Comparison of ENCODE assay signal across 14 cellular contexts in genomic region chr22:21622624-21623401, GRCh38. TPM values are rescaled to one million over a fixed set of nuclear protein-coding genes. Genes with fewer than 3 reads are reported as not detected.
DNase-seq lines count a peak whose midpoint lies in the region; ATAC-seq and TF ChIP-seq lines count a peak whose summit lies in the region.
"Had no signal": no experiment of that assay in that cellular context is flagged by ENCODE, and none has a peak within 500 bp of the region (broad histone marks: within the 10 kb centered on the region; RNA-seq: fewer than 3 reads in every experiment).

No MANE protein-coding gene starts in this region.

- H3K27ac Mint-ChIP-seq in activated naive CD4-positive, alpha-beta T cell treated with anti-CD3 and anti-CD28 coated beads for 36 hours, result peak overlapping the region; percentile 26
- H3K27ac Mint-ChIP-seq in activated T-helper 17 cell treated with anti-CD3 and anti-CD28 coated beads, Interleukin-2, amount 50 U/mL, for 72 hours, result peak overlapping the region; percentile 82
- H3K27ac Mint-ChIP-seq in glutamatergic neuron (ENCODE audit: unreplicated experiment), result peak overlapping the region; percentile 22

- H3K9me3 Mint-ChIP-seq in activated naive CD4-positive, alpha-beta T cell treated with anti-CD3 and anti-CD28 coated beads for 36 hours, result no peaks in the 10 kb centered on the region
- no peaks in the 10 kb centered on the region for H3K9me3 Mint-ChIP-seq in activated T-helper 17 cell treated with anti-CD3 and anti-CD28 coated beads, Interleukin-2, amount 50 U/mL, for 72 hours
- H3K9me3 Mint-ChIP-seq in glutamatergic neuron (ENCODE audit: unreplicated experiment), result peaks cover 19% of the 10 kb centered on the region

- no peak for TF ChIP-seq CTCF in glutamatergic neuron (IDR thresholded peaks at IDR 0.05; ENCODE audit: partially characterized antibody, unreplicated experiment)

- H3K36me3 Mint-ChIP-seq in activated naive CD4-positive, alpha-beta T cell treated with anti-CD3 and anti-CD28 coated beads for 36 hours (ENCODE audit: low read depth), result peaks cover 12% of the 10 kb centered on the region
- peaks cover 67% of the 10 kb centered on the region for H3K36me3 Mint-ChIP-seq in activated T-helper 17 cell treated with anti-CD3 and anti-CD28 coated beads, Interleukin-2, amount 50 U/mL, for 72 hours (ENCODE audit: low read depth)
- H3K36me3 Mint-ChIP-seq in glutamatergic neuron (ENCODE audit: unreplicated experiment), result no peaks in the 10 kb centered on the region

- CTCF ChIA-PET in activated naive CD4-positive, alpha-beta T cell treated with anti-CD3 and anti-CD28 coated beads for 36 hours (lab: Charles Lee), result interaction anchor here (1.3 to 13.9 kb wide), 2 partner anchors 21 to 35 kb away, joined by 3 to 208 read pairs; partner anchors contain the start of gene SDF2L1

- H3K4me3 Mint-ChIP-seq in activated naive CD4-positive, alpha-beta T cell treated with anti-CD3 and anti-CD28 coated beads for 36 hours, result no peak overlapping the region
- H3K4me3 Mint-ChIP-seq in activated T-helper 17 cell treated with anti-CD3 and anti-CD28 coated beads, Interleukin-2, amount 50 U/mL, for 72 hours, result no peak overlapping the region
- peak overlapping the region; percentile 49 for H3K4me3 Mint-ChIP-seq in glutamatergic neuron (ENCODE audit: unreplicated experiment)

- H3K27me3 Mint-ChIP-seq in activated naive CD4-positive, alpha-beta T cell treated with anti-CD3 and anti-CD28 coated beads for 36 hours (ENCODE audit: low read depth), result no peaks in the 10 kb centered on the region
- H3K27me3 Mint-ChIP-seq in activated T-helper 17 cell treated with anti-CD3 and anti-CD28 coated beads, Interleukin-2, amount 50 U/mL, for 72 hours, result no peaks in the 10 kb centered on the region
- H3K27me3 Mint-ChIP-seq in glutamatergic neuron (ENCODE audit: unreplicated experiment), result peaks cover 3% of the 10 kb centered on the region

- intact Hi-C loops in activated naive CD4-positive, alpha-beta T cell treated with anti-CD3 and anti-CD28 coated beads for 36 hours (cut with micrococcal nuclease), result no loop called here

- H3K27ac ChIP-seq in temporal lobe (ENCODE audit: low read depth, low read length), result peak overlapping the region; percentile 70
- H3K27ac ChIP-seq: SJSA1 had no signal

- DNase-seq in activated naive CD4-positive, alpha-beta T cell treated with anti-CD3 and anti-CD28 coated beads for 36 hours, result no peak
- no peak for DNase-seq in activated naive CD4-positive, alpha-beta T cell treated with anti-CD3 and anti-CD28 coated beads, Interleukin-2, amount 50 U/mL, for 16 hours
- DNase-seq in glutamatergic neuron, result no peak
- no peak for DNase-seq in activated CD4-positive, alpha-beta T cell treated with anti-CD3 and anti-CD28 coated beads for 4 hours
- no peak for DNase-seq in HuH-7.5 (ENCODE audit: low spot score)
- DNase-seq: ACHN; cortex of kidney; IMR-90; NCI-H2171 treated with DMSO at 0.1 percent for 48 hours; stimulated activated CD8-positive, alpha-beta memory T cell treated with anti-CD3 and anti-CD28 coated beads, Interleukin-4, amount 100 ng/mL, for 48 hours had no signal

- no peak for ATAC-seq in activated T-helper 17 cell treated with anti-CD3 and anti-CD28 coated beads, Interleukin-2, amount 50 U/mL, for 72 hours (replicated peaks)
- no peak for ATAC-seq in HG02870 (IDR thresholded peaks at IDR 0.05; ENCODE audit: unreplicated experiment)

- H3K4me1 Mint-ChIP-seq in activated naive CD4-positive, alpha-beta T cell treated with anti-CD3 and anti-CD28 coated beads for 36 hours (ENCODE audit: low read depth), result peaks cover 21% of the 10 kb centered on the region
- H3K4me1 Mint-ChIP-seq in activated T-helper 17 cell treated with anti-CD3 and anti-CD28 coated beads, Interleukin-2, amount 50 U/mL, for 72 hours, result peaks cover 11% of the 10 kb centered on the region
- peaks cover 46% of the 10 kb centered on the region for H3K4me1 Mint-ChIP-seq in glutamatergic neuron (ENCODE audit: low read depth, unreplicated experiment)

RNA-seq across cellular contexts. Expression of gene YDJC, which starts 7.0 kb away (rescaled TPM):
- total RNA-seq in activated naive CD4-positive, alpha-beta T cell treated with anti-CD3 and anti-CD28 coated beads for 36 hours, result 10 to 100 TPM; 50.3 to 53.2 TPM
- total RNA-seq in activated T-helper 17 cell treated with anti-CD3 and anti-CD28 coated beads, Interleukin-2, amount 50 U/mL, for 72 hours, result 10 to 100 TPM; 28.9 to 56.6 TPM
- total RNA-seq in glutamatergic neuron (ENCODE audit: unreplicated experiment) (10.3 TPM), temporal lobe (3.9 TPM)

RNA-seq across cellular contexts. Expression of gene CCDC116, which starts 9.7 kb away (rescaled TPM):
- total RNA-seq in activated naive CD4-positive, alpha-beta T cell treated with anti-CD3 and anti-CD28 coated beads for 36 hours, result under 1 TPM; 0.19 to 0.30 TPM
- total RNA-seq in activated T-helper 17 cell treated with anti-CD3 and anti-CD28 coated beads, Interleukin-2, amount 50 U/mL, for 72 hours, result under 1 TPM; 0.29 to 0.37 TPM
- 0.71 TPM for total RNA-seq in glutamatergic neuron (ENCODE audit: unreplicated experiment)
- not detected for total RNA-seq in temporal lobe

RNA-seq across cellular contexts. Expression of gene SDF2L1, which starts 19.3 kb away (rescaled TPM):
- total RNA-seq in activated naive CD4-positive, alpha-beta T cell treated with anti-CD3 and anti-CD28 coated beads for 36 hours, result 10 to 100 TPM; 21.7 to 22.3 TPM
- 10 to 100 TPM; 15.3 to 48.5 TPM for total RNA-seq in activated T-helper 17 cell treated with anti-CD3 and anti-CD28 coated beads, Interleukin-2, amount 50 U/mL, for 72 hours
- total RNA-seq in glutamatergic neuron (ENCODE audit: unreplicated experiment) (24.0 TPM), temporal lobe (3.7 TPM)

RNA-seq across cellular contexts. Expression of gene PPIL2, which starts 43.0 kb away (rescaled TPM):
- 10 to 100 TPM; 40.9 to 42.3 TPM for total RNA-seq in activated naive CD4-positive, alpha-beta T cell treated with anti-CD3 and anti-CD28 coated beads for 36 hours
- total RNA-seq in activated T-helper 17 cell treated with anti-CD3 and anti-CD28 coated beads, Interleukin-2, amount 50 U/mL, for 72 hours, result 10 to 100 TPM; 37.0 to 50.0 TPM
- total RNA-seq in glutamatergic neuron (ENCODE audit: unreplicated experiment) (61.6 TPM), temporal lobe (21.1 TPM)

RNA-seq across cellular contexts. Expression of gene UBE2L3, which starts 55.3 kb away (rescaled TPM):
- total RNA-seq in activated naive CD4-positive, alpha-beta T cell treated with anti-CD3 and anti-CD28 coated beads for 36 hours, result 10 to 100 TPM; 49.1 to 50.1 TPM
- total RNA-seq in activated T-helper 17 cell treated with anti-CD3 and anti-CD28 coated beads, Interleukin-2, amount 50 U/mL, for 72 hours, result 10 to 100 TPM; 36.6 to 78.9 TPM
- total RNA-seq in glutamatergic neuron (ENCODE audit: unreplicated experiment) (55.9 TPM), temporal lobe (25.3 TPM)

Comparison
In these comparisons a context has a peak if more than half of its experiments do, and no peak if none do; other contexts are left out.
1. H3K27ac Mint-ChIP-seq: peak in every context shown above with its lines; median percentile 82 in activated T-helper 17 cell treated with anti-CD3 and anti-CD28 coated beads, Interleukin-2, amount 50 U/mL, for 72 hours; 26 in activated naive CD4-positive, alpha-beta T cell treated with anti-CD3 and anti-CD28 coated beads for 36 hours; 22 in glutamatergic neuron.